8 cellular contexts compared by ENCODE assay signal in the genomic region with DNA sequence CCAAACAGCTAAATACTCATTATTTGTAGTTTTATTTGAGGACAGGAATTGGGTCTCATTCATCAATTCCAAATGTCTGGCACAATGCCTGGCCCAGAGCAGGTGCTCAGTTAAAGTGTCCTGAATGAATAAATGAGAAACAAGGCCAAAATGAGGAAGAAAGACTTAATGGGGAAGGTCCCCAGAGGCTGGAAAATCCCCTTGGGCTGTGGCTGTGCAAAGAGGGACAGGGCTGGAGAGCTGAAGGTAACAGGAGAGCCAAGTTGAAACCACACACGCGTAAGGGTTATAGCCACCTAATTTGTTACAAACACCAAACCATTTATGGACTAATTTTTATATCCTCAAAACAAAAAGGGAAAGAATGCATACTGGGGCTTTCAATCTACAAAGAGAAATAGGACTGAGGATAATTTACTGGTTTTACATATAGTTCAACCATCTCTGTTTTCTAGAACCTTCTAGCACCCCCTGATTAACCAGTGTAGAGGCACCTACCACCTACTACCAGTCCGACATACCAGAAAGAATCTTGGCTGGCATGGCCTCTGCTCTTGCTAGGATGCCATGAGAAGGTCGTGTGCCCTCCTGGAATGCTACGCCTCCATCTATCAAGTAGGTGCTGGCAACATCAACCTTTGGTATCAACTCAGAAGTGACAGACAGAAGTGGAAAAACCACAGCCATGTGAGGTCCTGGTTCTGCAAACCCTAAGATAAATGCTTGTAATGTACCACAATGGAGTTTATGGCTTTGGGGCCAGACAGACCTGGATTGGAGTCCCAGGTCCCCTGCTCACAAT. TPM values are rescaled to one million over a fixed set of nuclear protein-coding genes. Genes with fewer than 3 reads are reported as not detected.
DNase-seq lines count a peak whose midpoint lies in the region; FAIRE-seq and TF ChIP-seq lines count a peak whose summit lies in the region.

No MANE protein-coding gene starts in this region.

- H3K4me3 ChIP-seq in MM.1S (ENCODE audit: low read length) = no peak overlapping the region
- no peak overlapping the region for H3K4me3 ChIP-seq in duodenal mucosa (ENCODE audit: low read depth in 1 of 2, low read length in 2 of 2)

- H3K27ac ChIP-seq in MM.1S (ENCODE audit: low read length) = peak overlapping the region; percentile 44; the same call in 1 of the 2 replicates
- peak overlapping the region; percentile 3 for H3K27ac ChIP-seq in duodenal mucosa (ENCODE audit: low read depth, low read length)

- H3K27ac Mint-ChIP-seq in progenitor cell of endocrine pancreas = peak overlapping the region; percentile 95

- H3K9me3 Mint-ChIP-seq in progenitor cell of endocrine pancreas (ENCODE audit: low read depth) = no peaks in the 10 kb centered on the region

- H2AFZ ChIP-seq in MM.1S (ENCODE audit: low read length) = no peak overlapping the region

- peaks cover 100% of the 10 kb centered on the region for H3K79me2 ChIP-seq in MM.1S (ENCODE audit: low read length)

- H3K27me3 ChIP-seq in MM.1S (replicated peaks; ENCODE audit: insufficient read depth, low read length) (no peaks in the 10 kb centered on the region), duodenal mucosa (ENCODE audit: control insufficient read depth in 1 of 2, insufficient read depth in 2 of 2, low read length in 2 of 2) (no peaks in the 10 kb centered on the region)

- no peak overlapping the region for H3K4me3 Mint-ChIP-seq in progenitor cell of endocrine pancreas (ENCODE audit: low read depth)

- H3K36me3 ChIP-seq in MM.1S (replicated peaks; ENCODE audit: insufficient read depth, low read length) (0 out of 2 replicates have a peak, but pooled peaks cover 3% of the 10 kb centered on the region), duodenal mucosa (ENCODE audit: control insufficient read depth in 1 of 2, insufficient read depth in 2 of 2, low read length in 2 of 2) (peaks cover 0 to 4% of the 10 kb centered on the region in 2 donors)

- H3K4me1 ChIP-seq in MM.1S (ENCODE audit: low read length) (peaks cover 81% of the 10 kb centered on the region), duodenal mucosa (ENCODE audit: control insufficient read depth in 1 of 2, insufficient read depth in 2 of 2, low read length in 2 of 2) (peaks cover 88 to 89% of the 10 kb centered on the region in 2 donors)

- no peak overlapping the region for H3K9ac ChIP-seq in MM.1S (ENCODE audit: low read length)
- H3K9ac ChIP-seq in duodenal mucosa (ENCODE audit: low read depth in 1 of 2, low read length in 2 of 2) = no peak overlapping the region

- no peak for TF ChIP-seq CTCF in MM.1S (IDR thresholded peaks at IDR 0.05; ENCODE audit: low read length)
- TF ChIP-seq CTCF in progenitor cell of endocrine pancreas (IDR thresholded peaks at IDR 0.05; ENCODE audit: unreplicated experiment) = no peak

- no peaks in the 10 kb centered on the region for H3K36me3 Mint-ChIP-seq in progenitor cell of endocrine pancreas (ENCODE audit: insufficient read depth)

- peak overlapping the region; percentile 28; the same call in 1 of the 2 replicates for H3K4me2 ChIP-seq in MM.1S (ENCODE audit: low read depth, low read length)

- peaks cover 64% of the 10 kb centered on the region for H4K20me1 ChIP-seq in MM.1S (ENCODE audit: insufficient read depth, low read length)

- peak; percentile 76 for FAIRE-seq in GM18507 (lab: Jason Lieb, UNC)

- H3K27me3 Mint-ChIP-seq in progenitor cell of endocrine pancreas = no peaks in the 10 kb centered on the region

- DNase-seq in GM18507 (ENCODE audit: extremely low spot score, insufficient read length, low read depth) = no peak
- no peak for DNase-seq in MM.1S
- DNase-seq in progenitor cell of endocrine pancreas (ENCODE audit: low spot score, unreplicated experiment) = no peak
- DNase-seq in NCI-H2107 (lab: John Stamatoyannopoulos, UW) = no peak
- DNase-seq in dedifferentiated amniotic fluid mesenchymal stem cell (ENCODE audit: extremely low spot score) = no peak
- no peak for DNase-seq in DMS53 treated with DMSO at 0.1 percent for 48 hours (lab: John Stamatoyannopoulos, UW; ENCODE audit: unreplicated experiment)
- DNase-seq in SHP77 (lab: John Stamatoyannopoulos, UW) = no peak

- H3K9me3 ChIP-seq in MM.1S (replicated peaks; ENCODE audit: insufficient read depth, low read length) = no peaks in the 10 kb centered on the region
- no peaks in the 10 kb centered on the region for H3K9me3 ChIP-seq in duodenal mucosa (ENCODE audit: control insufficient read depth in 1 of 2, low read length in 2 of 2)

- no peaks in the 10 kb centered on the region for H3K9me2 ChIP-seq in MM.1S (replicated peaks; ENCODE audit: insufficient read depth, low read length)

- H3K4me1 Mint-ChIP-seq in progenitor cell of endocrine pancreas (ENCODE audit: low read depth) = peaks cover 79% of the 10 kb centered on the region

- H3F3A ChIP-seq in MM.1S (ENCODE audit: insufficient read depth, low read length) = peaks cover 54% of the 10 kb centered on the region

RNA-seq across cellular contexts. Expression of a gene that starts 28.4 kb away (rescaled TPM):
- 299 and 306 TPM in 2 replicates for total RNA-seq in progenitor cell of endocrine pancreas
